ENCODE assay signal across 5 cellular contexts in genomic region chr16:362702-362999, GRCh38. TPM values are rescaled to one million over a fixed set of nuclear protein-coding genes. Genes with fewer than 3 reads are reported as not detected.
A peak's percentile ranks its signal among the peaks of the same experiment; 100 is the strongest.
DNase-seq lines count a peak whose midpoint lies in the region; FAIRE-seq and TF ChIP-seq lines count a peak whose summit lies in the region.
"Not testable (repeated sequence)": the region's sequence is repeated elsewhere in the genome, so short reads cannot be mapped to it uniquely, and the experiment has no call there.

No MANE protein-coding gene starts in this region.

- TF ChIP-seq EP300 in Ishikawa (IDR thresholded peaks at IDR 0.05; ENCODE audit: borderline replicate concordance); H1 (IDR thresholded peaks at IDR 0.05; ENCODE audit: borderline replicate concordance in 1 of 2, low read depth in 2 of 2, low read length in 2 of 2): not testable (repeated sequence)

- peak overlapping the region; percentile 82 for H3K4me2 ChIP-seq in OCI-LY3 (ENCODE audit: low read length)
- not testable (repeated sequence) for H3K4me2 ChIP-seq in H1 (ENCODE audit: insufficient read depth in 1 of 2, low read depth in 2 of 2, low read length in 2 of 2)
- H3K4me2 ChIP-seq in skeletal muscle satellite cell (ENCODE audit: low read length), result peak overlapping the region; percentile 69

- H2BK5ac ChIP-seq in H1 (ENCODE audit: low read depth, low read length), result not testable (repeated sequence)

- peak overlapping the region; percentile 59; the same call in 1 of the 2 replicates for H3K4me3 ChIP-seq in OCI-LY3 (ENCODE audit: low read length)
- H3K4me3 ChIP-seq in H1 (ENCODE audit: extremely low read depth in 1 of 4, insufficient read depth in 2 of 4, low read depth in 3 of 4, low read length in 4 of 4); skeletal muscle satellite cell (ENCODE audit: low read length): not testable (repeated sequence)

- H3K4me3 Mint-ChIP-seq in Calu3 (ENCODE audit: low read depth, unreplicated experiment), result peak overlapping the region; percentile 10

- H3K27ac ChIP-seq in OCI-LY3 (ENCODE audit: low read length); H1 (ENCODE audit: low read depth, low read length): not testable (repeated sequence)

- not testable (repeated sequence) for H2AK5ac ChIP-seq in H1 (ENCODE audit: low read depth, low read length)

- not testable (repeated sequence) for TF ChIP-seq RAD21 in Ishikawa (IDR thresholded peaks at IDR 0.05; ENCODE audit: low read depth); H1 (IDR thresholded peaks at IDR 0.05 in 1 of 2, conservative IDR thresholded peaks at IDR 0.05 in 1 of 2; ENCODE audit: low read depth in 2 of 2, low read length in 2 of 2)

- H3K4me1 ChIP-seq in OCI-LY3 (ENCODE audit: low read length); H1 (replicated peaks in 1 of 4; ENCODE audit: control insufficient read depth in 3 of 4, insufficient read depth in 4 of 4, low read length in 3 of 4); skeletal muscle satellite cell (ENCODE audit: control insufficient read depth, insufficient read depth, low read length): not testable (repeated sequence)

- H3K9me3 ChIP-seq in OCI-LY3 (ENCODE audit: insufficient read depth, low read length); H1 (ENCODE audit: insufficient read depth in 2 of 2, low read depth in 1 of 2, low read length in 1 of 2); skeletal muscle satellite cell (replicated peaks; ENCODE audit: low read length): not testable (repeated sequence)

- not testable (repeated sequence) for H4K5ac ChIP-seq in H1 (ENCODE audit: insufficient read length, low read depth, low read length)

- not testable (repeated sequence) for H3K4ac ChIP-seq in H1 (replicated peaks; ENCODE audit: insufficient read length, low read depth, low read length)

- H3K23me2 ChIP-seq in H1 (ENCODE audit: low read depth, low read length), result not testable (repeated sequence)

- H3K18ac ChIP-seq in H1 (ENCODE audit: extremely low read depth, low read length), result not testable (repeated sequence)

- peaks cover 10% of the 10 kb centered on the region for H3K36me3 ChIP-seq in OCI-LY3 (replicated peaks; ENCODE audit: low read depth, low read length)
- not testable (repeated sequence) for H3K36me3 ChIP-seq in H1 (ENCODE audit: control insufficient read depth in 2 of 4, insufficient read depth in 4 of 4, low read length in 3 of 4)
- H3K36me3 ChIP-seq in skeletal muscle satellite cell (ENCODE audit: insufficient read depth, low read length), result peaks cover 17% of the 10 kb centered on the region

- not testable (repeated sequence) for TF ChIP-seq POLR2A in H1 (IDR thresholded peaks at IDR 0.05; ENCODE audit: control extremely low read depth in 1 of 2, low read depth in 2 of 2, low read length in 2 of 2)

- H3K36me3 Mint-ChIP-seq in Calu3 (ENCODE audit: insufficient read depth, unreplicated experiment), result peaks cover 24% of the 10 kb centered on the region

- WGBS in H1 (ENCODE audit: extremely low coverage in 1 of 2, insufficient coverage in 1 of 2, insufficient read length in 1 of 2, insufficient replicate concordance in 2 of 2, low coverage in 1 of 2, low lambda C conversion rate in 2 of 2, missing lambda C conversion rate in 1 of 2), 2 experiments, result 100% methylated on average over 6 of the region's 24 CpGs; no CpG with 5 or more reads in 1 of the 2 experiments

- H2BK12ac ChIP-seq in H1 (ENCODE audit: low read depth, low read length), result not testable (repeated sequence)

- peaks cover 20% of the 10 kb centered on the region for H3K27me3 Mint-ChIP-seq in Calu3 (ENCODE audit: unreplicated experiment)

- not testable (repeated sequence) for H2BK120ac ChIP-seq in H1 (replicated peaks; ENCODE audit: low read depth, low read length)

- not testable (repeated sequence) for H4K91ac ChIP-seq in H1 (replicated peaks; ENCODE audit: insufficient read length, low read length)

- not testable (repeated sequence) for TF ChIP-seq CTCF in Calu3 (IDR thresholded peaks at IDR 0.05; ENCODE audit: unreplicated experiment); OCI-LY3 (IDR thresholded peaks at IDR 0.05; ENCODE audit: low read depth, low read length); H1 (IDR thresholded peaks at IDR 0.05; ENCODE audit: control extremely low read depth in 1 of 3, insufficient read depth in 1 of 3, low read depth in 1 of 3, low read length in 3 of 3)

- not testable (repeated sequence) for H4K20me1 ChIP-seq in OCI-LY3 (ENCODE audit: insufficient read depth, low read length); H1 (replicated peaks in 1 of 2; ENCODE audit: control insufficient read depth in 1 of 2, insufficient read depth in 2 of 2, low read length in 2 of 2)

- CTCF ChIA-PET in Calu3 (lab: Charles Lee), result interaction anchor here (0.6 to 2.0 kb wide), 14 partner anchors 8 to 313 kb away, joined by 3 to 32 read pairs (median 4); partner anchors contain the start of genes FAM234A, MRPL28 and RHBDL1
- CTCF ChIA-PET in H1 (lab: Charles Lee; ENCODE audit: partially characterized antibody), result interaction anchor here (0.7 to 2.7 kb wide), 32 partner anchors 8 to 297 kb away, joined by 3 to 15 read pairs (median 4); partner anchors contain the start of genes ARHGDIG, HBQ1 and MRPL28

- not testable (repeated sequence) for H3K23ac ChIP-seq in H1 (ENCODE audit: insufficient read length)

- DNase-seq in Calu3; H1 (ENCODE audit: low read depth in 1 of 2, low spot score in 2 of 2): not testable (repeated sequence)

- not testable (repeated sequence) for H3K4me1 Mint-ChIP-seq in Calu3 (ENCODE audit: low read depth, unreplicated experiment)

- not testable (repeated sequence) for H3K27me3 ChIP-seq in OCI-LY3 (ENCODE audit: low read depth, low read length); H1 (replicated peaks in 1 of 4; ENCODE audit: control insufficient read depth in 3 of 4, extremely low read depth in 1 of 4, insufficient read depth in 3 of 4, low read length in 3 of 4); skeletal muscle satellite cell (ENCODE audit: control insufficient read depth, insufficient read depth, low read length)

- not testable (repeated sequence) for FAIRE-seq in H1 (lab: Jason Lieb, UNC)

- H3K9me3 Mint-ChIP-seq in Calu3 (ENCODE audit: low read depth, unreplicated experiment), result not testable (repeated sequence)

- not testable (repeated sequence) for H3K79me2 ChIP-seq in OCI-LY3 (ENCODE audit: low read length); H1 (ENCODE audit: control insufficient read depth in 1 of 2, insufficient read depth in 2 of 2, low read length in 2 of 2)

- not testable (repeated sequence) for H3K79me1 ChIP-seq in H1 (ENCODE audit: low read depth, low read length)

- intact Hi-C loops in Calu3 (cut with micrococcal nuclease; ENCODE audit: unreplicated experiment), result loop anchor here (1.0 kb wide), 1 partner anchor 255 kb away; no protein-coding TSS in a partner anchor

- not testable (repeated sequence) for H3K56ac ChIP-seq in H1 (replicated peaks; ENCODE audit: insufficient read length, low read depth, low read length)

- not testable (repeated sequence) for H2AFZ ChIP-seq in OCI-LY3 (ENCODE audit: low read depth, low read length); H1 (ENCODE audit: low read length)

- not testable (repeated sequence) for BruUV-seq in Calu3 (replicated peaks; lab: Mats Ljungman, UMichigan)

- not testable (repeated sequence) for H3K9ac ChIP-seq in OCI-LY3 (ENCODE audit: low read length); H1 (replicated peaks in 1 of 4; ENCODE audit: extremely low read depth in 1 of 4, low read depth in 3 of 4, low read length in 3 of 4); skeletal muscle satellite cell (ENCODE audit: low read depth, low read length)

- 0 out of 2 replicates have a peak overlapping the region, but pooled peaks have one; percentile 35 for H4K8ac ChIP-seq in H1 (ENCODE audit: extremely low read depth, insufficient read depth, low read length)

- not testable (repeated sequence) for H3K14ac ChIP-seq in H1 (ENCODE audit: insufficient read length)

- not testable (repeated sequence) for H2BK20ac ChIP-seq in H1 (ENCODE audit: low read length)

- POLR2A ChIA-PET in H1 (lab: Charles Lee; ENCODE audit: partially characterized antibody), result interaction anchor here (0.7 to 2.4 kb wide), 10 partner anchors 8 to 253 kb away, joined by 3 to 7 read pairs (median 4); partner anchors contain the start of genes AXIN1, HBQ1, LUC7L and MRPL28

- H2BK15ac ChIP-seq in H1 (ENCODE audit: low read length), result not testable (repeated sequence)

- not testable (repeated sequence) for H3K27ac Mint-ChIP-seq in Calu3 (ENCODE audit: unreplicated experiment)

RNA-seq across cellular contexts. Expression of gene MRPL28, which starts 7.7 kb away (rescaled TPM):
- 115 and 126 TPM in 2 replicates for total RNA-seq in Calu3 (2022)
- total RNA-seq in H1 (2021; fragmentation: NEBNext Ultra II Directional; extraction: Animal tissue kit (Norgen Biotek cat#: 25700)), result 88.9 and 95.7 TPM in 2 replicates
- polyA plus RNA-seq in H1 (2011; rRNA removed), result 188 and 257 TPM in 2 replicates
- 238 TPM for polyA plus RNA-seq in H1 (2011; cell fraction: cytosol; rRNA removed)
- polyA plus RNA-seq in H1 (2011; cell fraction: nucleus; rRNA removed), result 174 TPM
- 80.1 to 165 TPM (median 138 TPM) in 4 replicates for polyA plus RNA-seq in H1 (2012, experiment 1 of 2)
- 134 TPM for polyA plus RNA-seq in H1 (2012, experiment 2 of 2)
- 74.5 TPM for polyA plus RNA-seq in H1 (2013, experiment 1 of 2)
- polyA plus RNA-seq in H1 (2013, experiment 2 of 2), result 74.2 TPM
- 52.8 and 69.8 TPM in 2 replicates for polyA minus RNA-seq in H1 (2011; rRNA and poly(A)+ RNA removed)
- polyA minus RNA-seq in H1 (2011; cell fraction: cytosol; rRNA and poly(A)+ RNA removed), result 45.9 TPM
- 37.7 TPM for polyA minus RNA-seq in H1 (2011; cell fraction: nucleus; rRNA and poly(A)+ RNA removed)
- total RNA-seq in skeletal muscle satellite cell (2012; rRNA removed), result 83.1 and 89.3 TPM in 2 replicates

RNA-seq across cellular contexts. Expression of gene AXIN1, which starts 10.1 kb away (rescaled TPM):
- 49.8 and 52.5 TPM in 2 replicates for total RNA-seq in Calu3 (2022)
- 41.9 and 43.2 TPM in 2 replicates for total RNA-seq in H1 (2021; fragmentation: NEBNext Ultra II Directional; extraction: Animal tissue kit (Norgen Biotek cat#: 25700))
- polyA plus RNA-seq in H1 (2011; rRNA removed), result 12.5 and 26.7 TPM in 2 replicates
- 29.7 TPM for polyA plus RNA-seq in H1 (2011; cell fraction: cytosol; rRNA removed)
- 30.5 TPM for polyA plus RNA-seq in H1 (2011; cell fraction: nucleus; rRNA removed)
- polyA plus RNA-seq in H1 (2012, experiment 1 of 2), result 21.0 to 35.0 TPM (median 34.0 TPM) in 4 replicates
- 23.6 TPM for polyA plus RNA-seq in H1 (2012, experiment 2 of 2)
- 20.5 TPM for polyA plus RNA-seq in H1 (2013, experiment 1 of 2)
- 21.4 TPM for polyA plus RNA-seq in H1 (2013, experiment 2 of 2)
- 7.3 and 10.3 TPM in 2 replicates for polyA minus RNA-seq in H1 (2011; rRNA and poly(A)+ RNA removed)
- polyA minus RNA-seq in H1 (2011; cell fraction: cytosol; rRNA and poly(A)+ RNA removed), result 28.0 TPM
- 12.3 TPM for polyA minus RNA-seq in H1 (2011; cell fraction: nucleus; rRNA and poly(A)+ RNA removed)
- total RNA-seq in skeletal muscle satellite cell (2012; rRNA removed), result 21.0 and 21.8 TPM in 2 replicates

RNA-seq across cellular contexts. Expression of gene PGAP6, which starts 19.1 kb away (rescaled TPM):
- total RNA-seq in Calu3 (2022), result 70.0 and 78.5 TPM in 2 replicates
- total RNA-seq in H1 (2021; fragmentation: NEBNext Ultra II Directional; extraction: Animal tissue kit (Norgen Biotek cat#: 25700)), result 86.8 and 92.9 TPM in 2 replicates
- polyA plus RNA-seq in H1 (2011; rRNA removed), result 364 and 441 TPM in 2 replicates
- 227 TPM for polyA plus RNA-seq in H1 (2011; cell fraction: cytosol; rRNA removed)
- polyA plus RNA-seq in H1 (2011; cell fraction: nucleus; rRNA removed), result 362 TPM
- 72.3 to 126 TPM (median 121 TPM) in 4 replicates for polyA plus RNA-seq in H1 (2012, experiment 1 of 2)
- 70.7 TPM for polyA plus RNA-seq in H1 (2012, experiment 2 of 2)
- polyA plus RNA-seq in H1 (2013, experiment 1 of 2), result 90.3 TPM
- 94.9 TPM for polyA plus RNA-seq in H1 (2013, experiment 2 of 2)
- polyA minus RNA-seq in H1 (2011; rRNA and poly(A)+ RNA removed), result 167 and 180 TPM in 2 replicates
- 106 TPM for polyA minus RNA-seq in H1 (2011; cell fraction: cytosol; rRNA and poly(A)+ RNA removed)
- 104 TPM for polyA minus RNA-seq in H1 (2011; cell fraction: nucleus; rRNA and poly(A)+ RNA removed)
- 55.7 and 57.8 TPM in 2 replicates for total RNA-seq in skeletal muscle satellite cell (2012; rRNA removed)

RNA-seq across cellular contexts. Expression of gene NME4, which starts 34.3 kb away (rescaled TPM):
- total RNA-seq in Calu3 (2022), result 88.2 and 96.5 TPM in 2 replicates
- total RNA-seq in H1 (2021; fragmentation: NEBNext Ultra II Directional; extraction: Animal tissue kit (Norgen Biotek cat#: 25700)), result 408 and 418 TPM in 2 replicates
- polyA plus RNA-seq in H1 (2011; rRNA removed), result 863 and 1,107 TPM in 2 replicates
- 668 TPM for polyA plus RNA-seq in H1 (2011; cell fraction: cytosol; rRNA removed)
- 729 TPM for polyA plus RNA-seq in H1 (2011; cell fraction: nucleus; rRNA removed)
- 330 to 521 TPM (median 486 TPM) in 4 replicates for polyA plus RNA-seq in H1 (2012, experiment 1 of 2)
- 430 TPM for polyA plus RNA-seq in H1 (2012, experiment 2 of 2)
- polyA plus RNA-seq in H1 (2013, experiment 1 of 2), result 339 TPM
- polyA plus RNA-seq in H1 (2013, experiment 2 of 2), result 335 TPM
- polyA minus RNA-seq in H1 (2011; rRNA and poly(A)+ RNA removed), result 89.1 and 100 TPM in 2 replicates
- 116 TPM for polyA minus RNA-seq in H1 (2011; cell fraction: cytosol; rRNA and poly(A)+ RNA removed)
- 153 TPM for polyA minus RNA-seq in H1 (2011; cell fraction: nucleus; rRNA and poly(A)+ RNA removed)
- 86.2 and 134 TPM in 2 replicates for total RNA-seq in skeletal muscle satellite cell (2012; rRNA removed)

RNA-seq across cellular contexts. Expression of gene DECR2, which starts 39.0 kb away (rescaled TPM):
- total RNA-seq in Calu3 (2022), result 41.2 and 49.6 TPM in 2 replicates
- total RNA-seq in H1 (2021; fragmentation: NEBNext Ultra II Directional; extraction: Animal tissue kit (Norgen Biotek cat#: 25700)), result 28.2 and 30.6 TPM in 2 replicates
- 39.9 and 58.5 TPM in 2 replicates for polyA plus RNA-seq in H1 (2011; rRNA removed)
- polyA plus RNA-seq in H1 (2011; cell fraction: cytosol; rRNA removed), result 43.2 TPM
- polyA plus RNA-seq in H1 (2011; cell fraction: nucleus; rRNA removed), result 104 TPM
- 23.8 to 34.0 TPM (median 28.4 TPM) in 4 replicates for polyA plus RNA-seq in H1 (2012, experiment 1 of 2)
- polyA plus RNA-seq in H1 (2012, experiment 2 of 2), result 22.3 TPM
- polyA plus RNA-seq in H1 (2013, experiment 1 of 2), result 23.1 TPM
- polyA plus RNA-seq in H1 (2013, experiment 2 of 2), result 20.7 TPM
- 6.4 and 7.8 TPM in 2 replicates for polyA minus RNA-seq in H1 (2011; rRNA and poly(A)+ RNA removed)
- polyA minus RNA-seq in H1 (2011; cell fraction: cytosol; rRNA and poly(A)+ RNA removed), result 17.0 TPM
- 17.9 TPM for polyA minus RNA-seq in H1 (2011; cell fraction: nucleus; rRNA and poly(A)+ RNA removed)
- 17.5 and 21.8 TPM in 2 replicates for total RNA-seq in skeletal muscle satellite cell (2012; rRNA removed)
